17 cellular contexts compared by ENCODE assay signal in the genomic region with DNA sequence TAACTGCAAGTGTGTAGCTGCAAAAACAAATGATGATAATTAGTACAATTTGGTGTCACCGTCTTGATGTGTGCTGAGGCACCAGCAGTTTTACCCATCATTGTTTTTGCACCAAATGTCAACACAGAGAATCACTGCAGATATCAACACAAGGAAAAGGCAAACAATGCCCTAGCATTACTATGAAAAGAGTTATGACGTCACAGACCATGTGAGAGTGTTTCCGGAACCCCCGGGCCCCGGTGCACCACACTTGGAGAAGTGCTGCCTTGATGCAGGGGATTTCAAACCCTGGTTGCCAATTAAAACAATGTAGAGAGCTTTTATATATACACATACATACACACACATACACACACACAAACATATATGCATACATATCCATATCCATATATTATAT. TPM values are rescaled to one million over a fixed set of nuclear protein-coding genes. Genes with fewer than 3 reads are reported as not detected.
A peak's percentile ranks its signal among the peaks of the same experiment; 100 is the strongest.
DNase-seq lines count a peak whose midpoint lies in the region; ATAC-seq, FAIRE-seq and TF ChIP-seq lines count a peak whose summit lies in the region.
"Had no signal": no experiment of that assay in that cellular context is flagged by ENCODE, and none has a peak within 500 bp of the region (broad histone marks: within the 10 kb centered on the region; RNA-seq: fewer than 3 reads in every experiment).

No MANE protein-coding gene starts in this region.

- no peaks in the 10 kb centered on the region for H3K36me3 ChIP-seq in K562 (ENCODE audit: control insufficient read depth, insufficient read depth, low read length)
- H3K36me3 ChIP-seq: BLaER1 had no signal

- BruUV-seq in K562 (replicated peaks; lab: Mats Ljungman, UMichigan): no TSS peak

- TF ChIP-seq CTCF in K562 (IDR thresholded peaks at IDR 0.05 in 2 of 3, conservative IDR thresholded peaks at IDR 0.05 in 1 of 3; ENCODE audit: insufficient read depth in 2 of 3, low read depth in 1 of 3, low read length in 3 of 3): no peak
- TF ChIP-seq CTCF in GM20000 (IDR thresholded peaks at IDR 0.05; ENCODE audit: extremely low read depth, missing control alignments): no peak

- TF ChIP-seq POLR2A in K562 (conservative IDR thresholded peaks at IDR 0.05): no peak

- no peaks in the 10 kb centered on the region for H3K79me2 ChIP-seq in K562 (ENCODE audit: control insufficient read depth, insufficient read depth, low read length)

- no peak overlapping the region for H3K9ac ChIP-seq in K562 (ENCODE audit: insufficient read depth in 1 of 2, low read depth in 2 of 2, low read length in 2 of 2)
- H3K9ac ChIP-seq: BLaER1 had no signal

- CTCF ChIA-PET in K562 (lab: Yijun Ruan, JAX; ENCODE audit: low intra/inter-chr PET ratio): no interaction called here

- H4K20me1 ChIP-seq in K562 (replicated peaks; ENCODE audit: control insufficient read depth, insufficient read depth, low read length): no peaks in the 10 kb centered on the region
- H4K20me1 ChIP-seq: BLaER1 had no signal

- no peak for TF ChIP-seq RAD21 in K562 (CRISPR knock-in tag; conservative IDR thresholded peaks at IDR 0.05 in 1 of 2, IDR thresholded peaks at IDR 0.05 in 1 of 2)

- no peaks in the 10 kb centered on the region for H3K9me3 ChIP-seq in K562 (replicated peaks; ENCODE audit: control insufficient read depth, insufficient read depth, low read depth, low read length)
- H3K9me3 ChIP-seq: BLaER1 had no signal

- H3K4me1 ChIP-seq in K562 (replicated peaks in 1 of 2; ENCODE audit: control insufficient read depth in 2 of 2, insufficient read depth in 2 of 2, low read length in 2 of 2): peaks cover 0 to 4% of the 10 kb centered on the region in 2 experiments; a peak in 2 of 5 replicates
- H3K4me1 ChIP-seq: BLaER1 had no signal

- TF ChIP-seq EP300 in K562 (IDR thresholded peaks at IDR 0.05; ENCODE audit: low read length): no peak

- POLR2A ChIA-PET in K562 (lab: Yijun Ruan, JAX): interaction anchor here (0.6 kb wide), 1 partner anchor 1191 kb away, joined by 3 read pairs; a partner anchor contains a TSS

- no peak overlapping the region for H3K4me3 ChIP-seq in K562
- H3K4me3 ChIP-seq: BLaER1 had no signal

- in situ Hi-C loops in K562 (cut with MboI): no loop called here

- no peaks in the 10 kb centered on the region for H3K9me1 ChIP-seq in K562 (ENCODE audit: control insufficient read depth, insufficient read depth, low read length)

- no peak overlapping the region for H3K4me2 ChIP-seq in K562 (ENCODE audit: insufficient read depth, low read length)
- H3K4me2 ChIP-seq: BLaER1 had no signal

- no peak for FAIRE-seq in K562 (lab: Jason Lieb, UNC)
- FAIRE-seq: G401.6, GM12892, GM18507, H1 had no signal

- H2AFZ ChIP-seq in K562 (ENCODE audit: low read depth, low read length): no peak overlapping the region

- no peak overlapping the region for H3K27ac ChIP-seq in K562 (ENCODE audit: extremely low read depth, low read depth, low read length)
- H3K27ac ChIP-seq: BLaER1 had no signal

- H3K27me3 ChIP-seq in K562 (ENCODE audit: control insufficient read depth in 2 of 2, insufficient read depth in 2 of 2, low read length in 2 of 2): 0 out of 5 replicates have a peak, but pooled peaks cover 0 to 4% of the 10 kb centered on the region in 2 experiments
- H3K27me3 ChIP-seq: BLaER1 had no signal

- ATAC-seq in K562 (no peak), GM18907 (IDR thresholded peaks at IDR 0.05; ENCODE audit: unreplicated experiment) (no peak), GM21423 (IDR thresholded peaks at IDR 0.05; ENCODE audit: unreplicated experiment) (no peak)

- WGBS in K562 (ENCODE audit: insufficient coverage, low coverage, missing lambda C conversion rate): 8% methylated on average over 5 of the region's 5 CpGs

- DNase-seq in NCI-H146 (lab: John Stamatoyannopoulos, UW) (peak; percentile 7), NCI-H146 treated with DMSO at 0.1 percent for 48 hours (lab: John Stamatoyannopoulos, UW; ENCODE audit: unreplicated experiment) (no peak), COR-L47 (lab: John Stamatoyannopoulos, UW) (peak; percentile 46), NCI-H69 (lab: John Stamatoyannopoulos, UW) (peak; percentile 58), K562 (ENCODE audit: extremely low read depth in 1 of 4, low spot score in 3 of 4) (no peak), GM20000 (ENCODE audit: low spot score) (no peak)
- DNase-seq: 8988T; Calu3; CD4-positive, alpha-beta memory T cell; H9 had no signal

- intact Hi-C loops in K562 (cut with micrococcal nuclease): no loop called here

TF ChIP-seq in K562, 482 proteins besides CTCF, POLR2A, EP300 and RAD21:
- TF ChIP-seq NELFE (IDR thresholded peaks at IDR 0.05; ENCODE audit: insufficient read depth, insufficient read length): no peak
- no peak for TF ChIP-seq PTTG1 (tag; IDR thresholded peaks at IDR 0.05; ENCODE audit: low read depth)
- TF ChIP-seq CREM (IDR thresholded peaks at IDR 0.05; ENCODE audit: low read depth): 0 out of 2 replicates have a peak, but pooled peaks have one; percentile 28
- no peak for TF ChIP-seq ATF1 (CRISPR knock-in tag; IDR thresholded peaks at IDR 0.05)
- peak; percentile 68 for TF ChIP-seq ATF1 (tag; IDR thresholded peaks at IDR 0.05)

RNA-seq across cellular contexts. Expression of a gene that starts 55.8 kb away (rescaled TPM):
- total RNA-seq in K562 (2011; cell fraction: chromatin; rRNA removed; ENCODE audit: low replicate concordance): 15.8 and 21.1 TPM in 2 replicates
- total RNA-seq in K562 (2011; cell fraction: nucleolus; rRNA removed): 19.8 and 26.2 TPM in 2 replicates
- total RNA-seq in K562 (2011; cell fraction: nucleoplasm; rRNA removed): 18.2 and 22.7 TPM in 2 replicates
- 10.4 and 12.6 TPM in 2 replicates for total RNA-seq in K562 (2014; rRNA removed)
- 12.1 and 13.1 TPM in 2 replicates for total RNA-seq in K562 (2014; rRNA removed; fragmentation: Illumina TruSeq; extraction: Trizol)
- total RNA-seq in K562 (2015; rRNA removed; fragmentation: Illumina TruSeq; extraction: Trizol): 19.5 and 25.0 TPM in 2 replicates
- total RNA-seq in K562 (2021): 10.0 and 10.1 TPM in 2 replicates
- polyA plus RNA-seq in K562 (2011; rRNA removed): 8.0 and 10.4 TPM in 2 replicates
- polyA plus RNA-seq in K562 (2011; cell fraction: cytosol; rRNA removed): 5.9 and 6.6 TPM in 2 replicates
- polyA plus RNA-seq in K562 (2011; cell fraction: nucleus; rRNA removed): 5.1 and 5.4 TPM in 2 replicates
- polyA plus RNA-seq in K562 (2012): 14.4 and 30.5 TPM in 2 replicates
- 17.6 and 20.7 TPM in 2 replicates for polyA plus RNA-seq in K562 (2014; fragmentation: Illumina TruSeq; extraction: Trizol)
- 10 to 100 TPM; 16.6 to 18.1 TPM for polyA plus RNA-seq in K562 (2014; fragmentation: Nextera tagmentation; extraction: Ambion mirVana)
- polyA plus RNA-seq in K562 (2014; rRNA removed): 8.5 and 10.4 TPM in 2 replicates
- polyA minus RNA-seq in K562 (2011; rRNA and poly(A)+ RNA removed): 11.8 and 12.8 TPM in 2 replicates
- 7.2 and 13.2 TPM in 2 replicates for polyA minus RNA-seq in K562 (2011; cell fraction: cytosol; rRNA and poly(A)+ RNA removed)
- polyA minus RNA-seq in K562 (2011; cell fraction: nucleus; rRNA and poly(A)+ RNA removed): 5.3 and 6.4 TPM in 2 replicates

Comparison
In these comparisons a context has a peak if more than half of its experiments do, and no peak if none do; other contexts are left out.
1. DNase-seq: peak in NCI-H146 (single experiment), COR-L47 (single experiment) and NCI-H69 (single experiment); none in NCI-H146 treated with DMSO at 0.1 percent for 48 hours (single experiment), K562 (0 of 4) and GM20000 (single experiment).